12 cellular contexts compared by ENCODE assay signal in the genomic region with DNA sequence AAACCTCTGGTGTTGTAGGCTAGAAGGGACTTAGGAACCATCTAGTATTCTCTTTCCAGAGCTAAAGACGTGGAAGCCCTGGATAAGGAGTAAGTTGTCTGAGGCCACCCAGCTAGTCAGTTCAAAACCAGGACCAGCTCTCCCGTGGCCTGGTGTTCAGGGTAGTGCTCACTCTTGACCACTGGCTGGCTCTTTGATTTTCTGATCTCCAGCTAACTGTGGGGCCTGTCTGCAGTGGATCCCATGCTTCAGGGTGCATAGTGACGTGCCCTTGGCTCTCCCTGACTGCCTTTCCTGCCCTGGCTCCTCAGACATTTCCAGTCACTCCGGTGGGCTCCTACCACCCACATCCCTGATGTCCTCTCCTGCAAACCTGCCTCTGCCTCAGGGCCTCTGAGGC. TPM values are rescaled to one million over a fixed set of nuclear protein-coding genes. Genes with fewer than 3 reads are reported as not detected.
DNase-seq lines count a peak whose midpoint lies in the region; ATAC-seq, FAIRE-seq and TF ChIP-seq lines count a peak whose summit lies in the region.
"Had no signal": no experiment of that assay in that cellular context is flagged by ENCODE, and none has a peak within 500 bp of the region (broad histone marks: within the 10 kb centered on the region; RNA-seq: fewer than 3 reads in every experiment).

No MANE protein-coding gene starts in this region.

- WGBS in right cardiac atrium = 59% methylated on average over 4 of the region's 4 CpGs
- 65 to 81% methylated on average over 4 of the region's 4 CpGs for WGBS in sigmoid colon, 2 donors

- no peak for ATAC-seq in WTC11
- no peak for ATAC-seq in right cardiac atrium
- ATAC-seq in activated CD8-positive, alpha-beta memory T cell treated with anti-CD3 and anti-CD28 coated beads, Interleukin-2, amount 10 ng/mL, durations not matched to agents 7 days and 5 days = no peak

- no peaks in the 10 kb centered on the region for H3K36me3 ChIP-seq in sigmoid colon

- CTCF ChIA-PET in WTC11 (lab: Charles Lee) = interaction anchor here (0.6 to 2.3 kb wide), 4 partner anchors 30 to 68 kb away, joined by 3 to 11 read pairs (median 6); no protein-coding TSS in a partner anchor
- CTCF ChIA-PET in activated CD8-positive, alpha-beta memory T cell treated with anti-CD3 and anti-CD28 coated beads, Interleukin-2, amount 10 ng/mL, durations not matched to agents 7 days and 5 days (lab: Charles Lee) = interaction anchor here (0.6 to 1.2 kb wide), 3 partner anchors 53 to 91 kb away, joined by 3 to 6 read pairs (median 3); no protein-coding TSS in a partner anchor

- H3K36me3 Mint-ChIP-seq in WTC11 = peaks cover 4% of the 10 kb centered on the region
- no peaks in the 10 kb centered on the region for H3K36me3 Mint-ChIP-seq in activated CD8-positive, alpha-beta memory T cell treated with anti-CD3 and anti-CD28 coated beads, Interleukin-2, amount 10 ng/mL, durations not matched to agents 7 days and 5 days

- peaks cover 59% of the 10 kb centered on the region for H3K4me1 Mint-ChIP-seq in WTC11
- peaks cover 24% of the 10 kb centered on the region for H3K4me1 Mint-ChIP-seq in activated CD8-positive, alpha-beta memory T cell treated with anti-CD3 and anti-CD28 coated beads, Interleukin-2, amount 10 ng/mL, durations not matched to agents 7 days and 5 days

- no peak for FAIRE-seq in D721Med (lab: Jason Lieb, UNC)
- FAIRE-seq: GM18507 had no signal

- DNase-seq in EL (peak; percentile 38), WTC11 (ENCODE audit: low spot score) (no peak), right cardiac atrium (no peak), sigmoid colon (peak; percentile 66), D721Med (ENCODE audit: insufficient read length, low spot score) (no peak), DMS153 treated with DMSO at 0.1 percent for 48 hours (lab: John Stamatoyannopoulos, UW; ENCODE audit: unreplicated experiment) (no peak)
- no peak for DNase-seq in activated CD8-positive, alpha-beta memory T cell treated with anti-CD3 and anti-CD28 coated beads, Interleukin-2, amount 10 ng/mL, durations not matched to agents 7 days and 5 days
- no peak for DNase-seq in stimulated activated CD4-positive, alpha-beta T cell treated with anti-CD3 and anti-CD28 coated beads, Interleukin-2, amount 100 ng/mL, for 24 hours
- DNase-seq: activated T-cell treated with anti-CD3 and anti-CD28 coated beads, Interleukin-2, amount 50 U/mL, for 48 hours; NCI-H345 had no signal

- peak overlapping the region; percentile 91 for H3K4me3 Mint-ChIP-seq in WTC11
- H3K4me3 Mint-ChIP-seq in activated CD8-positive, alpha-beta memory T cell treated with anti-CD3 and anti-CD28 coated beads, Interleukin-2, amount 10 ng/mL, durations not matched to agents 7 days and 5 days = no peak overlapping the region

- TF ChIP-seq CTCF in WTC11 (IDR thresholded peaks at IDR 0.05) (no peak), sigmoid colon (IDR thresholded peaks at IDR 0.05) (no peak), D721Med (IDR thresholded peaks at IDR 0.05; ENCODE audit: insufficient read depth, missing control alignments) (no peak)

- H3K27me3 ChIP-seq in right cardiac atrium (ENCODE audit: control insufficient read depth, insufficient read depth) (no peaks in the 10 kb centered on the region), sigmoid colon (no peaks in the 10 kb centered on the region)

- peak overlapping the region; percentile 82 for H3K27ac Mint-ChIP-seq in WTC11
- no peak overlapping the region for H3K27ac Mint-ChIP-seq in activated CD8-positive, alpha-beta memory T cell treated with anti-CD3 and anti-CD28 coated beads, Interleukin-2, amount 10 ng/mL, durations not matched to agents 7 days and 5 days

- H3K4me1 ChIP-seq in right cardiac atrium (ENCODE audit: control insufficient read depth, insufficient read depth, low read length) = peaks cover 2% of the 10 kb centered on the region
- H3K4me1 ChIP-seq in sigmoid colon = peaks cover 0 to 61% (median 55%) of the 10 kb centered on the region in 4 donors

- peaks cover 16% of the 10 kb centered on the region for H3K27me3 Mint-ChIP-seq in WTC11 (ENCODE audit: low read depth)
- H3K27me3 Mint-ChIP-seq in activated CD8-positive, alpha-beta memory T cell treated with anti-CD3 and anti-CD28 coated beads, Interleukin-2, amount 10 ng/mL, durations not matched to agents 7 days and 5 days = peaks cover 88% of the 10 kb centered on the region

- H3K9me3 ChIP-seq in right cardiac atrium (ENCODE audit: control insufficient read depth, low read length) (no peaks in the 10 kb centered on the region), sigmoid colon (no peaks in the 10 kb centered on the region)

- TF ChIP-seq POLR2A in sigmoid colon (IDR thresholded peaks at IDR 0.05) = no peak

- H3K27ac ChIP-seq in right cardiac atrium (ENCODE audit: low read length) (no peak overlapping the region), sigmoid colon (peak overlapping the region; percentile 89 to 97 (median 92))

- intact Hi-C loops in right cardiac atrium (cut with DNase I) = no loop called here
- intact Hi-C loops in sigmoid colon (cut with DNase I) = no loop called here

- H3K4me3 ChIP-seq in right cardiac atrium (ENCODE audit: low read length) (peak overlapping the region; percentile 37), sigmoid colon (peak overlapping the region; percentile 52 to 72 (median 59))

- TF ChIP-seq EP300 in sigmoid colon (IDR thresholded peaks at IDR 0.05) = no peak

- POLR2A ChIA-PET in WTC11 (lab: Charles Lee) = interaction anchor here (1.0 kb wide), 1 partner anchor 41 kb away, joined by 4 read pairs; no protein-coding TSS in a partner anchor

- H3K9me3 Mint-ChIP-seq in WTC11 = no peaks in the 10 kb centered on the region
- H3K9me3 Mint-ChIP-seq in activated CD8-positive, alpha-beta memory T cell treated with anti-CD3 and anti-CD28 coated beads, Interleukin-2, amount 10 ng/mL, durations not matched to agents 7 days and 5 days (ENCODE audit: low read depth) = no peaks in the 10 kb centered on the region
- H3K9me3 Mint-ChIP-seq: IgD-negative memory B cell had no signal

TF ChIP-seq in WTC11, 78 proteins besides CTCF, POLR2A, EP300 and RAD21 (continues in another document):
- no peak for TF ChIP-seq PRRX2 (CRISPR knock-in tag; IDR thresholded peaks at IDR 0.05)
- no peak for TF ChIP-seq ZNF263 (CRISPR knock-in tag; IDR thresholded peaks at IDR 0.05; ENCODE audit: low read depth)
- TF ChIP-seq, protein P1, sequence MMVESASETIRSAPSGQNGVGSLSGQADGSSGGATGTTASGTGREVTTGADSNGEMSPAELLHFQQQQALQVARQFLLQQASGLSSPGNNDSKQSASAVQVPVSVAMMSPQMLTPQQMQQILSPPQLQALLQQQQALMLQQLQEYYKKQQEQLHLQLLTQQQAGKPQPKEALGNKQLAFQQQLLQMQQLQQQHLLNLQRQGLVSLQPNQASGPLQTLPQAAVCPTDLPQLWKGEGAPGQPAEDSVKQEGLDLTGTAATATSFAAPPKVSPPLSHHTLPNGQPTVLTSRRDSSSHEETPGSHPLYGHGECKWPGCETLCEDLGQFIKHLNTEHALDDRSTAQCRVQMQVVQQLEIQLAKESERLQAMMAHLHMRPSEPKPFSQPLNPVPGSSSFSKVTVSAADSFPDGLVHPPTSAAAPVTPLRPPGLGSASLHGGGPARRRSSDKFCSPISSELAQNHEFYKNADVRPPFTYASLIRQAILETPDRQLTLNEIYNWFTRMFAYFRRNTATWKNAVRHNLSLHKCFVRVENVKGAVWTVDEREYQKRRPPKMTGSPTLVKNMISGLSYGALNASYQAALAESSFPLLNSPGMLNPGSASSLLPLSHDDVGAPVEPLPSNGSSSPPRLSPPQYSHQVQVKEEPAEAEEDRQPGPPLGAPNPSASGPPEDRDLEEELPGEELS (CRISPR knock-in tag; IDR thresholded peaks at IDR 0.05) = no peak
- no peak for TF ChIP-seq FOXK1 (CRISPR knock-in tag; IDR thresholded peaks at IDR 0.05)
- no peak for TF ChIP-seq RELA (CRISPR knock-in tag; IDR thresholded peaks at IDR 0.05; ENCODE audit: borderline replicate concordance)
- no peak for TF ChIP-seq RORB (CRISPR knock-in tag; IDR thresholded peaks at IDR 0.05)
- TF ChIP-seq TEAD1 (CRISPR knock-in tag; IDR thresholded peaks at IDR 0.05) = no peak
- TF ChIP-seq, protein P2, sequence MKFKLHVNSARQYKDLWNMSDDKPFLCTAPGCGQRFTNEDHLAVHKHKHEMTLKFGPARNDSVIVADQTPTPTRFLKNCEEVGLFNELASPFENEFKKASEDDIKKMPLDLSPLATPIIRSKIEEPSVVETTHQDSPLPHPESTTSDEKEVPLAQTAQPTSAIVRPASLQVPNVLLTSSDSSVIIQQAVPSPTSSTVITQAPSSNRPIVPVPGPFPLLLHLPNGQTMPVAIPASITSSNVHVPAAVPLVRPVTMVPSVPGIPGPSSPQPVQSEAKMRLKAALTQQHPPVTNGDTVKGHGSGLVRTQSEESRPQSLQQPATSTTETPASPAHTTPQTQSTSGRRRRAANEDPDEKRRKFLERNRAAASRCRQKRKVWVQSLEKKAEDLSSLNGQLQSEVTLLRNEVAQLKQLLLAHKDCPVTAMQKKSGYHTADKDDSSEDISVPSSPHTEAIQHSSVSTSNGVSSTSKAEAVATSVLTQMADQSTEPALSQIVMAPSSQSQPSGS (CRISPR knock-in tag; IDR thresholded peaks at IDR 0.05; ENCODE audit: borderline replicate concordance, low read depth) = no peak
- TF ChIP-seq, protein P3, sequence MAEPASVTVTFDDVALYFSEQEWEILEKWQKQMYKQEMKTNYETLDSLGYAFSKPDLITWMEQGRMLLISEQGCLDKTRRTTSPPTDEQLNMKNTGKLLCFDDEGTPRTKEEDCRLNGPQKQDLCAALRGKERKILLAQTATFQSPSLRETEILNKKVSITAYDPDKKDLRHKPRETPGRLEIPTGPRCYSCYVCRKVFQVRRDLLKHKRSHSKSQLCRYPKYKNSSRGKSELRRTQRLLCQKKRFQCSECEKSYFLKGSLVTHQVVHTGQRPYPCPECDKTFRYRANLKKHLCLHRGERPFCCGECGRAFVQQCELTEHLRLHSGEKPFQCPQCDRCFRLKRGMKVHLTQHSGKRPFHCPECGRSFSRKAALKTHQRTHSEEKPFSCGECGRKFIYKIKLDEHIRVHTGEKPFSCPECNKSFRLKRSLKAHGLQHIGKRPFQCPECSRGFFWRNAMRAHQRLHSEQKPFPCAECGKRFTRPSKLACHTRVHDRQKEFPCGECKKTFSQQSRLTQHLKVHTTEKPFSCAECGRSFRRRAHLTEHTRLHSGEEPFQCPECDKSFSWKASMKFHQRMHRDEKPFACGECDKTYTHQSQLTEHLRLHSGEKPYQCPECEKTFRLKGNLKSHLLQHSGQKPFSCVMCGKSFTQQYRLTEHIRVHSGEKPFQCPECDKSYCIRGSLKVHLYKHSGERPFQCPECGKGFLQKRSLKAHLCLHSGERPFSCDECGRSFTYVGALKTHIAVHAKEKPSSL (CRISPR knock-in tag; conservative IDR thresholded peaks at IDR 0.05) = no peak
- no peak for TF ChIP-seq ZNF416 (CRISPR knock-in tag; IDR thresholded peaks at IDR 0.05)

RNA-seq across cellular contexts. Expression of a gene that starts 1.3 kb away (rescaled TPM):
- total RNA-seq in WTC11 (2021) (14.3 to 20.0 TPM (median 18.2 TPM) in 3 replicates), right cardiac atrium (10 to 100 TPM in 3 of 4 donors, 1 to 10 TPM in 1; 5.0 to 34.1 (median 19.3) TPM), sigmoid colon (100 to 1,000 TPM; 104 to 180 (median 164) TPM)
- polyA plus RNA-seq in right cardiac atrium (6.6 TPM), sigmoid colon (10 to 100 TPM in 1 of 3 donors, 1 to 10 TPM in 2; 1.4 to 12.1 (median 9.0) TPM)
- total RNA-seq in activated CD8-positive, alpha-beta memory T cell treated with anti-CD3 and anti-CD28 coated beads, Interleukin-2, amount 10 ng/mL, durations not matched to agents 7 days and 5 days = under 1 TPM in 1 of 2 experiments, not detected in 1; 0.58 TPM

Comparison
In these comparisons a context has a peak if more than half of its experiments do, and no peak if none do; other contexts are left out.
1. DNase-seq: peak in EL (single experiment) and sigmoid colon (single experiment); none in WTC11 (single experiment), right cardiac atrium (0 of 3), D721Med (single experiment), DMS153 treated with DMSO at 0.1 percent for 48 hours (single experiment), activated CD8-positive, alpha-beta memory T cell treated with anti-CD3 and anti-CD28 coated beads, Interleukin-2, amount 10 ng/mL, durations not matched to agents 7 days and 5 days (single experiment) and stimulated activated CD4-positive, alpha-beta T cell treated with anti-CD3 and anti-CD28 coated beads, Interleukin-2, amount 100 ng/mL, for 24 hours (0 of 2).